8 cellular contexts compared by ENCODE assay signal in genomic region chr16:590165-590874, GRCh38. TPM values are rescaled to one million over a fixed set of nuclear protein-coding genes. Genes with fewer than 3 reads are reported as not detected.
DNase-seq lines count a peak whose midpoint lies in the region; ATAC-seq and TF ChIP-seq lines count a peak whose summit lies in the region.

No MANE protein-coding gene starts in this region.

- intact Hi-C loops in MCF 10A (cut with micrococcal nuclease) (no loop called here), vagina (cut with DNase I) (no loop called here)

- H3K36me3 ChIP-seq in HUES48 (ENCODE audit: control insufficient read depth, insufficient read depth, low read length), result no peaks in the 10 kb centered on the region
- peaks cover 0 to 16% of the 10 kb centered on the region in 2 experiments for H3K36me3 ChIP-seq in mesenchymal stem cell (ENCODE audit: control insufficient read depth in 1 of 2, insufficient read depth in 2 of 2, low read depth in 1 of 2, low read length in 2 of 2)
- no peaks in the 10 kb centered on the region for H3K36me3 ChIP-seq in vagina

- peak overlapping the region; percentile 95 for H3K4me2 ChIP-seq in mesenchymal stem cell (ENCODE audit: low read length, poor library complexity, severe bottlenecking)

- no peak overlapping the region for H2BK120ac ChIP-seq in mesenchymal stem cell (ENCODE audit: low read depth, low read length)

- H4K91ac ChIP-seq in mesenchymal stem cell (ENCODE audit: low read length), result peak overlapping the region; percentile 28

- H3K4me1 ChIP-seq in HUES48 (ENCODE audit: control insufficient read depth, insufficient read depth, low read length) (peaks cover 4% of the 10 kb centered on the region; the same call in 1 of the 2 replicates), mesenchymal stem cell (ENCODE audit: control insufficient read depth, insufficient read depth, low read depth, low read length) (peaks cover 57% of the 10 kb centered on the region), vagina (peaks cover 64% of the 10 kb centered on the region)

- peak overlapping the region; percentile 38 for H2BK15ac ChIP-seq in mesenchymal stem cell (ENCODE audit: low read depth, poor library complexity, severe bottlenecking)

- H3K36me3 Mint-ChIP-seq in MCF 10A (ENCODE audit: insufficient read depth, unreplicated experiment), result peaks cover 57% of the 10 kb centered on the region

- no peak overlapping the region for H2AK5ac ChIP-seq in mesenchymal stem cell (ENCODE audit: low read length, severe bottlenecking)

- H3K9ac ChIP-seq in HUES48 (ENCODE audit: low read depth, low read length) (peak overlapping the region; percentile 22; the same call in 1 of the 2 replicates), mesenchymal stem cell (ENCODE audit: low read length) (peak overlapping the region; percentile 92)

- H3K4me3 ChIP-seq in HUES48 (ENCODE audit: low read depth, low read length) (peak overlapping the region; percentile 89), mesenchymal stem cell (ENCODE audit: insufficient read depth in 1 of 2, low read depth in 1 of 2, low read length in 2 of 2) (peak overlapping the region; percentile 84 to 97), vagina (peak overlapping the region; percentile 83 to 96)

- peak overlapping the region; percentile 96 for H3K27ac Mint-ChIP-seq in MCF 10A (ENCODE audit: low read depth, unreplicated experiment)

- H3K9me3 ChIP-seq in HUES48 (ENCODE audit: control insufficient read depth, insufficient read depth, low read length), result no peaks in the 10 kb centered on the region
- H3K9me3 ChIP-seq in mesenchymal stem cell (ENCODE audit: control insufficient read depth, low read length), result no peaks in the 10 kb centered on the region
- H3K9me3 ChIP-seq in vagina, result no peaks in the 10 kb centered on the region

- peak overlapping the region; percentile 91 for H3K4me3 Mint-ChIP-seq in MCF 10A (ENCODE audit: unreplicated experiment)

- H3K18ac ChIP-seq in mesenchymal stem cell (ENCODE audit: low read depth in 1 of 2, low read length in 2 of 2), result peak overlapping the region; percentile 65 to 89

- H3K14ac ChIP-seq in mesenchymal stem cell (ENCODE audit: low read length in 2 of 2), result peak overlapping the region in 1 of 2 experiments; percentile 94

- ATAC-seq in GM21786 (IDR thresholded peaks at IDR 0.05; ENCODE audit: unreplicated experiment), result no peak
- ATAC-seq in HG03460 (IDR thresholded peaks at IDR 0.05; ENCODE audit: unreplicated experiment), result no peak

- H3K4me1 Mint-ChIP-seq in MCF 10A (ENCODE audit: insufficient read depth, unreplicated experiment), result peaks cover 42% of the 10 kb centered on the region

- H2AFZ ChIP-seq in mesenchymal stem cell (ENCODE audit: low read depth, low read length), result peak overlapping the region; percentile 29

- H2BK5ac ChIP-seq in mesenchymal stem cell (ENCODE audit: low read depth, low read length, poor library complexity, severe bottlenecking), result no peak overlapping the region

- H3K27me3 ChIP-seq in HUES48 (ENCODE audit: control insufficient read depth, insufficient read depth, low read length), result peaks cover 34% of the 10 kb centered on the region
- no peaks in the 10 kb centered on the region for H3K27me3 ChIP-seq in mesenchymal stem cell (ENCODE audit: control insufficient read depth in 1 of 2, insufficient read depth in 1 of 2, low read length in 2 of 2)
- no peaks in the 10 kb centered on the region for H3K27me3 ChIP-seq in vagina

- peak overlapping the region; percentile 42 for H3K27ac ChIP-seq in HUES48 (ENCODE audit: low read depth, low read length)
- no peak overlapping the region for H3K27ac ChIP-seq in mesenchymal stem cell (ENCODE audit: low read length, poor library complexity, severe bottlenecking)
- H3K27ac ChIP-seq in vagina, result peak overlapping the region; percentile 77

- peak overlapping the region; percentile 15 to 75 for H3K4ac ChIP-seq in mesenchymal stem cell (ENCODE audit: low read depth in 1 of 2, low read length in 2 of 2)

- peaks cover 38% of the 10 kb centered on the region for H3K79me1 ChIP-seq in mesenchymal stem cell (replicated peaks; ENCODE audit: low read length, poor library complexity, severe bottlenecking)

- H3K9me3 Mint-ChIP-seq in MCF 10A (ENCODE audit: unreplicated experiment), result no peaks in the 10 kb centered on the region

- peak overlapping the region in 1 of 2 experiments; percentile 57 for H2BK12ac ChIP-seq in mesenchymal stem cell (ENCODE audit: low read length in 2 of 2)

- POLR2A ChIA-PET in MCF 10A (lab: Yijun Ruan, JAX), result interaction anchor here (0.6 to 5.7 kb wide), 15 partner anchors 10 to 1571 kb away, joined by 3 to 88 read pairs (median 3); partner anchors contain the start of genes CAPN15, METTL26, RAB11FIP3 and RHBDL1

- no peaks in the 10 kb centered on the region for H3K27me3 Mint-ChIP-seq in MCF 10A (ENCODE audit: insufficient read depth, unreplicated experiment)

- no peak for TF ChIP-seq CTCF in MCF 10A (IDR thresholded peaks at IDR 0.05; ENCODE audit: unreplicated experiment)
- TF ChIP-seq CTCF in vagina (IDR thresholded peaks at IDR 0.05), result no peak

- DNase-seq in ELR (ENCODE audit: low read depth) (peak; percentile 44), MCF 10A (ENCODE audit: unreplicated experiment) (peak; percentile 46), mesenchymal stem cell (peak; percentile 60), vagina (ENCODE audit: extremely low spot score in 2 of 2) (no peak), OCI-M1 (lab: John Stamatoyannopoulos, UW) (no peak)

- BruUV-seq in MCF 10A (replicated peaks; lab: Mats Ljungman, UMichigan), result no TSS peak

- H3K23ac ChIP-seq in mesenchymal stem cell (ENCODE audit: low read length in 2 of 2), result peak overlapping the region in 1 of 2 experiments; percentile 81

- WGBS in mesenchymal stem cell, result 7% methylated on average over 53 of the region's 80 CpGs

- H4K8ac ChIP-seq in mesenchymal stem cell (ENCODE audit: low read length), result peak overlapping the region; percentile 14

- CTCF ChIA-PET in MCF 10A (lab: Yijun Ruan, JAX), result interaction anchor here (0.6 to 1.1 kb wide), 6 partner anchors 34 to 77 kb away, joined by 3 to 5 read pairs (median 3); partner anchors contain the start of gene RHOT2

- no peak for TF ChIP-seq POLR2A in vagina (IDR thresholded peaks at IDR 0.05)

RNA-seq across cellular contexts. Expression of gene RAB40C, which starts 0.5 kb away (rescaled TPM):
- 17.1 and 17.7 TPM in 2 replicates for total RNA-seq in MCF 10A (2022)
- polyA plus RNA-seq in mesenchymal stem cell (2013, experiment 1 of 2), result 11.2 TPM
- 12.0 TPM for polyA plus RNA-seq in mesenchymal stem cell (2013, experiment 2 of 2)
- 41.3 TPM for total RNA-seq in vagina

RNA-seq across cellular contexts. Expression of gene PIGQ, which starts 20.6 kb away (rescaled TPM):
- 45.6 and 47.4 TPM in 2 replicates for total RNA-seq in MCF 10A (2022)
- 18.5 TPM for polyA plus RNA-seq in mesenchymal stem cell (2013, experiment 1 of 2)
- 17.1 TPM for polyA plus RNA-seq in mesenchymal stem cell (2013, experiment 2 of 2)
- 26.0 TPM for total RNA-seq in vagina

RNA-seq across cellular contexts. Expression of gene NHLRC4, which starts 23.5 kb away (rescaled TPM):
- total RNA-seq in MCF 10A (2022) (not detected in 2 replicates), vagina (0.74 TPM)
- 0.62 TPM for polyA plus RNA-seq in mesenchymal stem cell (2013, experiment 1 of 2)
- polyA plus RNA-seq in mesenchymal stem cell (2013, experiment 2 of 2), result 0.64 TPM

RNA-seq across cellular contexts. Expression of gene PRR35, which starts 30.1 kb away (rescaled TPM):
- total RNA-seq in MCF 10A (2022) (not detected in 2 replicates), vagina (not detected)
- 0.03 TPM for polyA plus RNA-seq in mesenchymal stem cell (2013, experiment 1 of 2)
- not detected for polyA plus RNA-seq in mesenchymal stem cell (2013, experiment 2 of 2)

RNA-seq across cellular contexts. Expression of gene WFIKKN1, which starts 40.5 kb away (rescaled TPM):
- total RNA-seq in MCF 10A (2022), result 0.14 and 0.17 TPM in 2 replicates
- polyA plus RNA-seq in mesenchymal stem cell (2013, experiment 1 of 2), result 0.15 TPM
- polyA plus RNA-seq in mesenchymal stem cell (2013, experiment 2 of 2), result 0.23 TPM
- total RNA-seq in vagina, result 3.2 TPM

Comparison
In these comparisons a context has a peak if more than half of its experiments do, and no peak if none do; other contexts are left out.
1. DNase-seq: peak in ELR (single experiment), MCF 10A (single experiment) and mesenchymal stem cell (single experiment); none in vagina (0 of 2) and OCI-M1 (single experiment).
2. Peak in every context shown above with its lines, with median percentiles within 50 percentile points of each other: H3K4me3 ChIP-seq.